ENCODE assay signal across 8 cellular contexts in genomic region chr16:14071576-14072271, GRCh38. TPM values are rescaled to one million over a fixed set of nuclear protein-coding genes. Genes with fewer than 3 reads are reported as not detected.
A peak's percentile ranks its signal among the peaks of the same experiment; 100 is the strongest.
DNase-seq lines count a peak whose midpoint lies in the region; ATAC-seq and TF ChIP-seq lines count a peak whose summit lies in the region.

No MANE protein-coding gene starts in this region.

- DNase-seq in activated CD4-positive, alpha-beta T cell treated with anti-CD3 and anti-CD28 coated beads, Interleukin-2, amount 50 U/mL, for 1 hour = peak; percentile 15
- DNase-seq in activated CD4-positive, alpha-beta T cell treated with anti-CD3 and anti-CD28 coated beads for 48 hours = no peak
- DNase-seq in activated CD8-positive, alpha-beta T cell treated with anti-CD3 and anti-CD28 coated beads for 36 hours = peak; percentile 37
- peak; percentile 57 for DNase-seq in left cardiac atrium
- DNase-seq in sigmoid colon = no peak
- DNase-seq in NCI-H2107 (lab: John Stamatoyannopoulos, UW) = no peak
- no peak for DNase-seq in ureter (ENCODE audit: low spot score)

- peaks cover 5% of the 10 kb centered on the region for H3K27me3 Mint-ChIP-seq in activated CD8-positive, alpha-beta T cell treated with anti-CD3 and anti-CD28 coated beads for 36 hours

- H3K27ac Mint-ChIP-seq in activated CD8-positive, alpha-beta T cell treated with anti-CD3 and anti-CD28 coated beads for 36 hours = peak overlapping the region; percentile 59

- peak overlapping the region; percentile 78 to 84 (median 82) for H3K27ac ChIP-seq in sigmoid colon

- no peaks in the 10 kb centered on the region for H3K9me3 Mint-ChIP-seq in activated CD8-positive, alpha-beta T cell treated with anti-CD3 and anti-CD28 coated beads for 36 hours

- H3K4me3 Mint-ChIP-seq in activated CD8-positive, alpha-beta T cell treated with anti-CD3 and anti-CD28 coated beads for 36 hours = peak overlapping the region; percentile 80

- WGBS in sigmoid colon, 2 donors = 1 to 2% methylated on average over 32 of the region's 32 CpGs

- no peaks in the 10 kb centered on the region for H3K9me3 ChIP-seq in sigmoid colon

- peaks cover 0 to 22% (median 13%) of the 10 kb centered on the region in 4 donors for H3K4me1 ChIP-seq in sigmoid colon

- ATAC-seq in HG03039 (IDR thresholded peaks at IDR 0.05; ENCODE audit: unreplicated experiment) (peak; percentile 19), left cardiac atrium (peak in 1 of 2 donors; percentile 13)
- no peak for ATAC-seq in activated CD8-positive, alpha-beta T cell treated with anti-CD3 and anti-CD28 coated beads for 36 hours

- no peaks in the 10 kb centered on the region for H3K36me3 Mint-ChIP-seq in activated CD8-positive, alpha-beta T cell treated with anti-CD3 and anti-CD28 coated beads for 36 hours (ENCODE audit: low read depth)

- no peak for TF ChIP-seq EP300 in sigmoid colon (IDR thresholded peaks at IDR 0.05)

- peak overlapping the region; percentile 91 to 96 (median 94) for H3K4me3 ChIP-seq in sigmoid colon

- POLR2A ChIA-PET in activated CD8-positive, alpha-beta T cell treated with anti-CD3 and anti-CD28 coated beads for 36 hours (lab: Charles Lee) = no interaction called here

- peaks cover 17% of the 10 kb centered on the region for H3K4me1 Mint-ChIP-seq in activated CD8-positive, alpha-beta T cell treated with anti-CD3 and anti-CD28 coated beads for 36 hours (ENCODE audit: low read depth)

- no peaks in the 10 kb centered on the region for H3K36me3 ChIP-seq in sigmoid colon

- H3K27me3 ChIP-seq in sigmoid colon = no peaks in the 10 kb centered on the region

- CTCF ChIA-PET in activated CD8-positive, alpha-beta T cell treated with anti-CD3 and anti-CD28 coated beads for 36 hours (lab: Charles Lee) = interaction anchor here (1.2 kb wide), 1 partner anchor 99 kb away, joined by 3 read pairs; no protein-coding TSS in a partner anchor

- no peak for TF ChIP-seq CTCF in activated CD8-positive, alpha-beta T cell treated with anti-CD3 and anti-CD28 coated beads for 36 hours (IDR thresholded peaks at IDR 0.05)
- TF ChIP-seq CTCF in sigmoid colon (IDR thresholded peaks at IDR 0.05) = no peak

- TF ChIP-seq POLR2A in sigmoid colon (IDR thresholded peaks at IDR 0.05) = no peak

- intact Hi-C loops in activated CD8-positive, alpha-beta T cell treated with anti-CD3 and anti-CD28 coated beads for 36 hours (cut with micrococcal nuclease) = no loop called here
- intact Hi-C loops in left cardiac atrium (cut with DNase I) (loop anchor here in 1 of 2 donors (10.0 kb wide), 1 partner anchor 137 kb away; no protein-coding TSS in a partner anchor), sigmoid colon (cut with DNase I) (loop anchor here (5.0 kb wide), 2 partner anchors 116 to 149 kb away; partner anchors contain the start of gene ERCC4)

RNA-seq across cellular contexts. Expression of gene MRTFB, which starts 0.6 kb away (rescaled TPM):
- total RNA-seq in activated CD8-positive, alpha-beta T cell treated with anti-CD3 and anti-CD28 coated beads for 36 hours = 10 to 100 TPM; 10.3 to 12.0 TPM
- total RNA-seq in left cardiac atrium (10 to 100 TPM; 34.7 to 36.8 TPM), sigmoid colon (10 to 100 TPM; 23.2 to 44.6 (median 29.3) TPM), ureter (115 TPM)
- 1 to 10 TPM; 4.6 to 9.8 (median 5.4) TPM for polyA plus RNA-seq in sigmoid colon

Comparison
In these comparisons a context has a peak if more than half of its experiments do, and no peak if none do; other contexts are left out.
1. DNase-seq: peak in activated CD4-positive, alpha-beta T cell treated with anti-CD3 and anti-CD28 coated beads, Interleukin-2, amount 50 U/mL, for 1 hour (single experiment), activated CD8-positive, alpha-beta T cell treated with anti-CD3 and anti-CD28 coated beads for 36 hours (single experiment) and left cardiac atrium (single experiment); none in activated CD4-positive, alpha-beta T cell treated with anti-CD3 and anti-CD28 coated beads for 48 hours (single experiment), sigmoid colon (single experiment), NCI-H2107 (single experiment) and ureter (single experiment).